ENCODE assay signal across 19 cellular contexts in the genomic region with DNA sequence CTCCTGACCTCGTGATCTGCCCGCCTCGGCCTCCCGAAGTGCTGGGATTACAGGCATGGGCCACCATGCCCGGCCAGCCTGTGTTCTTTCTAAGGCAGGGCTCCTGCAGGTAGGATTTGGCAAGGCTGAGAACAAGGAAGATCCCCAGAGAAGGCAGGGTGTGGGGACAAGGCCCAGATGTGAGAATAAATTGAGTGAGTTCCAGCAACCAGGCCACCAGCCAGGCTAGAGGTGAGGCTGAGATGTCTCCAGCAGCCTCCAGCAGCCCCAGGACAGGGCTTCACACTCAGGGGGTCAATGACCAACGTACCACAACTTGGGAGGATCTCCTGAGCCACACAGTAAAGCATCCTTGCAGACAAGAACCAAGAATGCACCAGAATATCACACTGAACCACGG.
A peak's percentile ranks its signal among the peaks of the same experiment; 100 is the strongest.
DNase-seq lines count a peak whose midpoint lies in the region; ATAC-seq and TF ChIP-seq lines count a peak whose summit lies in the region.
"Had no signal": no experiment of that assay in that cellular context is flagged by ENCODE, and none has a peak within 500 bp of the region (broad histone marks: within the 10 kb centered on the region; RNA-seq: fewer than 3 reads in every experiment).

No MANE protein-coding gene starts in this region.

- intact Hi-C loops in CD14-positive monocyte (cut with micrococcal nuclease) (no loop called here), sigmoid colon (cut with DNase I) (loop anchor here (10.0 kb wide), 3 partner anchors 423 to 703 kb away; no protein-coding TSS in a partner anchor)

- H3K27me3 ChIP-seq in Peyer's patch, result no peaks in the 10 kb centered on the region
- H3K27me3 ChIP-seq in foreskin keratinocyte, result no peaks in the 10 kb centered on the region
- no peaks in the 10 kb centered on the region for H3K27me3 ChIP-seq in sigmoid colon
- H3K27me3 ChIP-seq: SJCRH30 had no signal

- ATAC-seq in foreskin keratinocyte, result no peak
- ATAC-seq: A549 had no signal

- H3K4me1 ChIP-seq in Peyer's patch (no peaks in the 10 kb centered on the region), foreskin keratinocyte (peaks cover 38% of the 10 kb centered on the region), sigmoid colon (no peaks in the 10 kb centered on the region)
- H3K4me1 ChIP-seq: A549, HAP-1, SJCRH30 had no signal

- no peaks in the 10 kb centered on the region for H3K36me3 Mint-ChIP-seq in CD14-positive monocyte
- H3K36me3 Mint-ChIP-seq: CD4-positive, alpha-beta memory T cell had no signal

- TF ChIP-seq POLR2A in Peyer's patch (IDR thresholded peaks at IDR 0.05) (no peak), sigmoid colon (IDR thresholded peaks at IDR 0.05) (no peak)

- H3K4me3 ChIP-seq in Peyer's patch, result no peak overlapping the region
- H3K4me3 ChIP-seq in sigmoid colon, result no peak overlapping the region
- H3K4me3 ChIP-seq: A549, HAP-1, PC-9, SJCRH30 had no signal

- TF ChIP-seq EP300 in sigmoid colon (IDR thresholded peaks at IDR 0.05), result no peak

- H3K27ac Mint-ChIP-seq in CD14-positive monocyte, result no peak overlapping the region
- H3K27ac Mint-ChIP-seq: CD4-positive, alpha-beta memory T cell had no signal

- TF ChIP-seq CTCF in CD14-positive monocyte (IDR thresholded peaks at IDR 0.05) (no peak), Peyer's patch (IDR thresholded peaks at IDR 0.05) (no peak), foreskin keratinocyte (conservative IDR thresholded peaks at IDR 0.05) (no peak), sigmoid colon (IDR thresholded peaks at IDR 0.05) (no peak)

- no peak overlapping the region for H3K4me3 Mint-ChIP-seq in CD14-positive monocyte
- H3K4me3 Mint-ChIP-seq: CD4-positive, alpha-beta memory T cell had no signal

- H3K4me1 Mint-ChIP-seq in CD14-positive monocyte, result no peaks in the 10 kb centered on the region

- H3K27ac ChIP-seq in Peyer's patch (no peak overlapping the region), foreskin keratinocyte (peak overlapping the region; percentile 57), sigmoid colon (no peak overlapping the region)
- H3K27ac ChIP-seq: A549, HL-60, PC-9, SJCRH30 had no signal

- H3K9me3 ChIP-seq in Peyer's patch (no peaks in the 10 kb centered on the region), sigmoid colon (no peaks in the 10 kb centered on the region)
- H3K9me3 ChIP-seq: A549, HAP-1, SJCRH30 had no signal

- 74 to 81% methylated on average over 7 of the region's 7 CpGs for WGBS in sigmoid colon, 2 donors

- no peaks in the 10 kb centered on the region for H3K36me3 ChIP-seq in Peyer's patch
- H3K36me3 ChIP-seq in sigmoid colon, result no peaks in the 10 kb centered on the region
- H3K36me3 ChIP-seq: HAP-1, SJCRH30 had no signal

- peak; percentile 16 for DNase-seq in CD14-positive monocyte (ENCODE audit: low spot score)
- DNase-seq in Peyer's patch, result peak in 2 of 3 donors; percentile 15 to 28
- DNase-seq in foreskin keratinocyte, result no peak
- DNase-seq in sigmoid colon, result peak; percentile 21
- DNase-seq in SW 1271 (lab: John Stamatoyannopoulos, UW), result no peak
- no peak for DNase-seq in inferior parietal cortex (ENCODE audit: extremely low spot score)
- DNase-seq in NCI-H2227 treated with DMSO at 0.1 percent for 48 hours (lab: John Stamatoyannopoulos, UW), result no peak
- DNase-seq in EL, result no peak
- DNase-seq: CD4-positive, alpha-beta memory T cell; DMS153; NCI-H1417 treated with DMSO at 0.1 percent for 48 hours; NCI-H187 treated with DMSO at 0.1 percent for 48 hours; NCI-H345; NCI-H526; PC-9; SJCRH30 had no signal

- peaks cover 5 to 11% (median 7%) of the 10 kb centered on the region in 3 donors for H3K27me3 Mint-ChIP-seq in CD14-positive monocyte (ENCODE audit: low read depth in 3 of 3)

- H3K9me3 Mint-ChIP-seq in CD14-positive monocyte, result no peaks in the 10 kb centered on the region
- H3K9me3 Mint-ChIP-seq: CD4-positive, alpha-beta memory T cell had no signal

Comparison
In these comparisons a context has a peak if more than half of its experiments do, and no peak if none do; other contexts are left out.
1. DNase-seq: peak in CD14-positive monocyte (single experiment), Peyer's patch (2 of 3) and sigmoid colon (single experiment); none in foreskin keratinocyte (0 of 2), SW 1271 (0 of 2), inferior parietal cortex (single experiment), NCI-H2227 treated with DMSO at 0.1 percent for 48 hours (single experiment) and EL (single experiment).